Comparison of ENCODE assay signal across 8 cellular contexts in the genomic region with DNA sequence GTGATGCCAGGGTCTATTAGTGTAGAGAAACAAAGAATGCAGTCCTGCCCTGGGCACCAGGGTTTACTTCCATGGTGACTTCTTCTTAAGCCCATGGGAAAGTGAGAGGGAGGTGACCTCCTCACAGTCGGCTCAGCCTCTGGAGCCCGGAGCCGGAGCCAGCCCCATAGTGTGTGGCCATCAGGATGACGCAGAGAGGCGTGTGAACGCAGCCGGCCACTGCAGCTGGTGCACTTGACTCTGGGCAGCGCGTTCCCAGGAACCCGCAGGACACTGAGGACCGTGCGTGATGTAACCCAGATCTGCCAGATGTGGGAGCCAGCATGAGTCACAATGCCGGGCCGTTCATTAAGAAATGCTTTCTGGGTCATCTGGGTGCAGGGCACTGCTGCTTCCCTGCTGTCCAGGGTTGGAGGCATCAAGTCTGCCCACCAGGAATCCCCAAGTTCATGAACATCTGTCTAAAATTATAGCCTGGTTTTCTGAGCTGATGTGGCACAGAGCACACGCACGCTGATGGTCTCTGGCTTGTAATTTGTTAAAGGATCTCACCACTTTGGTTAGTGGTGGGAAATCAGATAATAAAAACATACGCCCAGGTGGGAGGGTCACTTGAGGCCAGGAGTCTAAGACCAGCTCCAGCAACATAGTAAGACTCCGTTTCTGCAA.
A peak's percentile ranks its signal among the peaks of the same experiment; 100 is the strongest.
DNase-seq lines count a peak whose midpoint lies in the region; ATAC-seq and TF ChIP-seq lines count a peak whose summit lies in the region.

No MANE protein-coding gene starts in this region.

- H3K9me3 ChIP-seq in HUES6 (ENCODE audit: control insufficient read depth, insufficient read depth, low read depth, low read length): peaks cover 4% of the 10 kb centered on the region; the same call in 1 of the 2 replicates
- no peaks in the 10 kb centered on the region for H3K9me3 ChIP-seq in ascending aorta

- H3K27ac ChIP-seq in HUES6 (ENCODE audit: low read depth, low read length) (peak overlapping the region; percentile 59; the same call in 1 of the 2 replicates), ascending aorta (peak overlapping the region in 1 of 2 donors; percentile 38)

- H3K4me3 ChIP-seq in HUES6 (ENCODE audit: low read depth, low read length) (peak overlapping the region; percentile 21; the same call in 1 of the 2 replicates), ascending aorta (peak overlapping the region; percentile 28 to 37)

- peak; percentile 94 for DNase-seq in AG08395 (ENCODE audit: low spot score)
- DNase-seq in ascending aorta (ENCODE audit: low spot score in 2 of 2): peak; percentile 77 to 90
- peak; percentile 88 for DNase-seq in hepatic stellate cell (ENCODE audit: low spot score)
- DNase-seq in putamen (ENCODE audit: low spot score): peak; percentile 76

- no peak for TF ChIP-seq CTCF in ascending aorta (IDR thresholded peaks at IDR 0.05)

- H3K27me3 ChIP-seq in HUES6 (ENCODE audit: control insufficient read depth, insufficient read depth, low read length) (no peaks in the 10 kb centered on the region), ascending aorta (no peaks in the 10 kb centered on the region)

- H3K4me1 ChIP-seq in HUES6 (ENCODE audit: control insufficient read depth, insufficient read depth, low read length) (peaks cover 36% of the 10 kb centered on the region), ascending aorta (peaks cover 2 to 4% of the 10 kb centered on the region in 2 donors)

- H3K9ac ChIP-seq in HUES6 (ENCODE audit: low read length): peak overlapping the region; percentile 31

- no peak for ATAC-seq in HG03432 (IDR thresholded peaks at IDR 0.05; ENCODE audit: unreplicated experiment)
- ATAC-seq in HG03139 (IDR thresholded peaks at IDR 0.05; ENCODE audit: unreplicated experiment): no peak
- no peak for ATAC-seq in GM19467 (IDR thresholded peaks at IDR 0.05; ENCODE audit: unreplicated experiment)

- no peaks in the 10 kb centered on the region for H3K36me3 ChIP-seq in HUES6 (ENCODE audit: control insufficient read depth, insufficient read depth, low read length)
- H3K36me3 ChIP-seq in ascending aorta: no peaks in the 10 kb centered on the region

- intact Hi-C loops in ascending aorta (cut with DNase I): no loop called here
